ENCODE assay signal across 1 cellular context in the genomic region with DNA sequence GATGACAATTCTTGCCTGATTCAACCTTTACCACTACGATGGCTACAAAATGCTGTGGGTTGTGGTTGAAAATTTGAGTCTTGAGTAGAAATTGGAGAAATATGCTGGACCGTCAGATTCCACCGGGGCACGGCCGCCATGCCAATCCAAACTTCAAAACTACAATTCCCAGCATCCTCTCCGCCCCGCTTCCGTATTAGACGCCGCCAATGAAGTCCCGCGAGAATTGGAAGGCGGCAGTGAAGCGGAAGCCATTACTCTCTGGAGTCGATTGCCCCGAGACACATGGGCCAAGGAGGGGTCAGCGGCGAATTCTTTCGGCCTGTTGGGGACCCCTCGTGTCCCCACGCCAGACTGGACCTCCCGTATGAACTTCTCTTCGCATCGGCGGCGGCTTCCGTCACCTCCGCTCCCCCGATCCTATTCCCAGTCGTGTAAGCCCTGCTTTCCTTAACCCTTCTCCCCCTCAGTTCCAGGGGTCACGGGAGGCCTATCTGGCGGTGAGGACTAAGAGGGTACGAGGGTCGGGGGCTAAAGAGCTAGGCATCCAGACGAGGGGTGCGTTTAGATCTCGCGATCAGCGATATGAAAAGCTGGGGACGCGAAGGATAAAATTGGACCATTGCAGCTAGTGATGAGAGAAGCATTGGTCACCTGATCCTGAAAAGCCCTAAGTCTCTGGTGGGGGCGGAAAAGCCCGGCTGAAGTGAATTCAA.
TF ChIP-seq lines count a peak whose summit lies in the region.

A gene (plus strand): TSS at position 239 of the 716 bp plus-strand sequence. CDS start 15,620 bp downstream, outside the sequence.

TF ChIP-seq in HepG2, 621 proteins besides CTCF, POLR2A, EP300 and RAD21 (continued from another document and continues in another):
- TF ChIP-seq, protein P1, sequence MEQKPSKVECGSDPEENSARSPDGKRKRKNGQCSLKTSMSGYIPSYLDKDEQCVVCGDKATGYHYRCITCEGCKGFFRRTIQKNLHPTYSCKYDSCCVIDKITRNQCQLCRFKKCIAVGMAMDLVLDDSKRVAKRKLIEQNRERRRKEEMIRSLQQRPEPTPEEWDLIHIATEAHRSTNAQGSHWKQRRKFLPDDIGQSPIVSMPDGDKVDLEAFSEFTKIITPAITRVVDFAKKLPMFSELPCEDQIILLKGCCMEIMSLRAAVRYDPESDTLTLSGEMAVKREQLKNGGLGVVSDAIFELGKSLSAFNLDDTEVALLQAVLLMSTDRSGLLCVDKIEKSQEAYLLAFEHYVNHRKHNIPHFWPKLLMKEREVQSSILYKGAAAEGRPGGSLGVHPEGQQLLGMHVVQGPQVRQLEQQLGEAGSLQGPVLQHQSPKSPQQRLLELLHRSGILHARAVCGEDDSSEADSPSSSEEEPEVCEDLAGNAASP (CRISPR knock-in tag; IDR thresholded peaks at IDR 0.05; ENCODE audit: borderline replicate concordance): peak; percentile 62
- TF ChIP-seq ZNF546 (CRISPR knock-in tag; conservative IDR thresholded peaks at IDR 0.05) (peak; percentile 68; the same call in 1 of the 2 replicates), ZNF569 (CRISPR knock-in tag; IDR thresholded peaks at IDR 0.05; ENCODE audit: borderline replicate concordance) (no peak), DR1 (CRISPR knock-in tag; IDR thresholded peaks at IDR 0.05) (peak; percentile 88), XBP1 (CRISPR knock-in tag; IDR thresholded peaks at IDR 0.05) (no peak), NKX3-1 (CRISPR knock-in tag; IDR thresholded peaks at IDR 0.05) (no peak), HDAC2 (CRISPR knock-in tag; IDR thresholded peaks at IDR 0.05) (0 out of 2 replicates have a peak, but pooled peaks have one; percentile 46), ZNF501 (CRISPR knock-in tag; IDR thresholded peaks at IDR 0.05) (peak; percentile 89), SOX5 (CRISPR knock-in tag; IDR thresholded peaks at IDR 0.05; ENCODE audit: borderline replicate concordance) (0 out of 2 replicates have a peak, but pooled peaks have one; percentile 10), PHF20 (CRISPR knock-in tag; IDR thresholded peaks at IDR 0.05) (peak; percentile 85), RBAK (CRISPR knock-in tag; IDR thresholded peaks at IDR 0.05) (no peak), SSRP1 (CRISPR knock-in tag; IDR thresholded peaks at IDR 0.05) (0 out of 2 replicates have a peak, but pooled peaks have one; percentile 65), CCAR2 (optimal IDR thresholded peaks at IDR 0.05; ENCODE audit: low read depth, low read length) (no peak), ZNF615 (CRISPR knock-in tag; IDR thresholded peaks at IDR 0.05; ENCODE audit: borderline replicate concordance) (peak; percentile 92), KAT8 (CRISPR knock-in tag; IDR thresholded peaks at IDR 0.05) (peak; percentile 90), TAF15 (IDR thresholded peaks at IDR 0.05; ENCODE audit: low read depth, low read length, poor library complexity, severe bottlenecking) (no peak), ZSCAN25 (CRISPR knock-in tag; IDR thresholded peaks at IDR 0.05) (no peak), KDM2A (CRISPR knock-in tag; IDR thresholded peaks at IDR 0.05; ENCODE audit: borderline replicate concordance, low read depth) (peak; percentile 91), TEAD3 (CRISPR knock-in tag; optimal IDR thresholded peaks at IDR 0.05; ENCODE audit: borderline replicate concordance) (peak; percentile 41)
- TF ChIP-seq, protein P2, sequence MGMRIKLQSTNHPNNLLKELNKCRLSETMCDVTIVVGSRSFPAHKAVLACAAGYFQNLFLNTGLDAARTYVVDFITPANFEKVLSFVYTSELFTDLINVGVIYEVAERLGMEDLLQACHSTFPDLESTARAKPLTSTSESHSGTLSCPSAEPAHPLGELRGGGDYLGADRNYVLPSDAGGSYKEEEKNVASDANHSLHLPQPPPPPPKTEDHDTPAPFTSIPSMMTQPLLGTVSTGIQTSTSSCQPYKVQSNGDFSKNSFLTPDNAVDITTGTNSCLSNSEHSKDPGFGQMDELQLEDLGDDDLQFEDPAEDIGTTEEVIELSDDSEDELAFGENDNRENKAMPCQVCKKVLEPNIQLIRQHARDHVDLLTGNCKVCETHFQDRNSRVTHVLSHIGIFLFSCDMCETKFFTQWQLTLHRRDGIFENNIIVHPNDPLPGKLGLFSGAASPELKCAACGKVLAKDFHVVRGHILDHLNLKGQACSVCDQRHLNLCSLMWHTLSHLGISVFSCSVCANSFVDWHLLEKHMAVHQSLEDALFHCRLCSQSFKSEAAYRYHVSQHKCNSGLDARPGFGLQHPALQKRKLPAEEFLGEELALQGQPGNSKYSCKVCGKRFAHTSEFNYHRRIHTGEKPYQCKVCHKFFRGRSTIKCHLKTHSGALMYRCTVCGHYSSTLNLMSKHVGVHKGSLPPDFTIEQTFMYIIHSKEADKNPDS (CRISPR knock-in tag; IDR thresholded peaks at IDR 0.05): no peak
- TF ChIP-seq, protein P3, sequence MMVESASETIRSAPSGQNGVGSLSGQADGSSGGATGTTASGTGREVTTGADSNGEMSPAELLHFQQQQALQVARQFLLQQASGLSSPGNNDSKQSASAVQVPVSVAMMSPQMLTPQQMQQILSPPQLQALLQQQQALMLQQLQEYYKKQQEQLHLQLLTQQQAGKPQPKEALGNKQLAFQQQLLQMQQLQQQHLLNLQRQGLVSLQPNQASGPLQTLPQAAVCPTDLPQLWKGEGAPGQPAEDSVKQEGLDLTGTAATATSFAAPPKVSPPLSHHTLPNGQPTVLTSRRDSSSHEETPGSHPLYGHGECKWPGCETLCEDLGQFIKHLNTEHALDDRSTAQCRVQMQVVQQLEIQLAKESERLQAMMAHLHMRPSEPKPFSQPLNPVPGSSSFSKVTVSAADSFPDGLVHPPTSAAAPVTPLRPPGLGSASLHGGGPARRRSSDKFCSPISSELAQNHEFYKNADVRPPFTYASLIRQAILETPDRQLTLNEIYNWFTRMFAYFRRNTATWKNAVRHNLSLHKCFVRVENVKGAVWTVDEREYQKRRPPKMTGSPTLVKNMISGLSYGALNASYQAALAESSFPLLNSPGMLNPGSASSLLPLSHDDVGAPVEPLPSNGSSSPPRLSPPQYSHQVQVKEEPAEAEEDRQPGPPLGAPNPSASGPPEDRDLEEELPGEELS (CRISPR knock-in tag; IDR thresholded peaks at IDR 0.05): no peak
- TF ChIP-seq, protein P4, sequence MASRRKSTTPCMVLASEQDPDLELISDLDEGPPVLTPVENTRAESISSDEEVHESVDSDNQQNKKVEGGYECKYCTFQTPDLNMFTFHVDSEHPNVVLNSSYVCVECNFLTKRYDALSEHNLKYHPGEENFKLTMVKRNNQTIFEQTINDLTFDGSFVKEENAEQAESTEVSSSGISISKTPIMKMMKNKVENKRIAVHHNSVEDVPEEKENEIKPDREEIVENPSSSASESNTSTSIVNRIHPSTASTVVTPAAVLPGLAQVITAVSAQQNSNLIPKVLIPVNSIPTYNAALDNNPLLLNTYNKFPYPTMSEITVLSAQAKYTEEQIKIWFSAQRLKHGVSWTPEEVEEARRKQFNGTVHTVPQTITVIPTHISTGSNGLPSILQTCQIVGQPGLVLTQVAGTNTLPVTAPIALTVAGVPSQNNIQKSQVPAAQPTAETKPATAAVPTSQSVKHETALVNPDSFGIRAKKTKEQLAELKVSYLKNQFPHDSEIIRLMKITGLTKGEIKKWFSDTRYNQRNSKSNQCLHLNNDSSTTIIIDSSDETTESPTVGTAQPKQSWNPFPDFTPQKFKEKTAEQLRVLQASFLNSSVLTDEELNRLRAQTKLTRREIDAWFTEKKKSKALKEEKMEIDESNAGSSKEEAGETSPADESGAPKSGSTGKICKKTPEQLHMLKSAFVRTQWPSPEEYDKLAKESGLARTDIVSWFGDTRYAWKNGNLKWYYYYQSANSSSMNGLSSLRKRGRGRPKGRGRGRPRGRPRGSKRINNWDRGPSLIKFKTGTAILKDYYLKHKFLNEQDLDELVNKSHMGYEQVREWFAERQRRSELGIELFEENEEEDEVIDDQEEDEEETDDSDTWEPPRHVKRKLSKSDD (CRISPR knock-in tag; IDR thresholded peaks at IDR 0.05; ENCODE audit: low read depth): peak; percentile 34; the same call in 1 of the 2 replicates
- TF ChIP-seq, protein P5, sequence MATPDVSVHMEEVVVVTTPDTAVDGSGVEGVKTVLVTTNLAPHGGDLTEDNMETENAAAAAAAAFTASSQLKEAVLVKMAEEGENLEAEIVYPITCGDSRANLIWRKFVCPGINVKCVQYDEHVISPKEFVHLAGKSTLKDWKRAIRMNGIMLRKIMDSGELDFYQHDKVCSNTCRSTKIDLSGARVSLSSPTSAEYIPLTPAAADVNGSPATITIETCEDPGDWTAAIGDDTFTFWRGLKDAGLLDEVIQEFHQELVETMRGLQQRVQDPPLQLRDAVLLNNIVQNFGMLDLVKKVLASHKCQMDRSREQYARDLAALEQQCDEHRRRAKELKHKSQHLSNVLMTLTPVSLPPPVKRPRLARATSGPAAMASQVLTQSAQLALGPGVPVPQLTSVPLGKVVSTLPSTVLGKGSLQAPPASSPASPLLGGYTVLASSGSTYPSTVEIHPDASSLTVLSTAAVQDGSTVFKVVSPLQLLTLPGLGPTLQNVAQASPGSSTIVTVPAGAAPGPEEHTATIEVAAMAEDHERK (CRISPR knock-in tag; IDR thresholded peaks at IDR 0.05; ENCODE audit: low read depth): peak; percentile 79
- TF ChIP-seq, protein P6, sequence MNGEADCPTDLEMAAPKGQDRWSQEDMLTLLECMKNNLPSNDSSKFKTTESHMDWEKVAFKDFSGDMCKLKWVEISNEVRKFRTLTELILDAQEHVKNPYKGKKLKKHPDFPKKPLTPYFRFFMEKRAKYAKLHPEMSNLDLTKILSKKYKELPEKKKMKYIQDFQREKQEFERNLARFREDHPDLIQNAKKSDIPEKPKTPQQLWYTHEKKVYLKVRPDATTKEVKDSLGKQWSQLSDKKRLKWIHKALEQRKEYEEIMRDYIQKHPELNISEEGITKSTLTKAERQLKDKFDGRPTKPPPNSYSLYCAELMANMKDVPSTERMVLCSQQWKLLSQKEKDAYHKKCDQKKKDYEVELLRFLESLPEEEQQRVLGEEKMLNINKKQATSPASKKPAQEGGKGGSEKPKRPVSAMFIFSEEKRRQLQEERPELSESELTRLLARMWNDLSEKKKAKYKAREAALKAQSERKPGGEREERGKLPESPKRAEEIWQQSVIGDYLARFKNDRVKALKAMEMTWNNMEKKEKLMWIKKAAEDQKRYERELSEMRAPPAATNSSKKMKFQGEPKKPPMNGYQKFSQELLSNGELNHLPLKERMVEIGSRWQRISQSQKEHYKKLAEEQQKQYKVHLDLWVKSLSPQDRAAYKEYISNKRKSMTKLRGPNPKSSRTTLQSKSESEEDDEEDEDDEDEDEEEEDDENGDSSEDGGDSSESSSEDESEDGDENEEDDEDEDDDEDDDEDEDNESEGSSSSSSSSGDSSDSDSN (CRISPR knock-in tag; IDR thresholded peaks at IDR 0.05): peak; percentile 66
- TF ChIP-seq, protein P7, sequence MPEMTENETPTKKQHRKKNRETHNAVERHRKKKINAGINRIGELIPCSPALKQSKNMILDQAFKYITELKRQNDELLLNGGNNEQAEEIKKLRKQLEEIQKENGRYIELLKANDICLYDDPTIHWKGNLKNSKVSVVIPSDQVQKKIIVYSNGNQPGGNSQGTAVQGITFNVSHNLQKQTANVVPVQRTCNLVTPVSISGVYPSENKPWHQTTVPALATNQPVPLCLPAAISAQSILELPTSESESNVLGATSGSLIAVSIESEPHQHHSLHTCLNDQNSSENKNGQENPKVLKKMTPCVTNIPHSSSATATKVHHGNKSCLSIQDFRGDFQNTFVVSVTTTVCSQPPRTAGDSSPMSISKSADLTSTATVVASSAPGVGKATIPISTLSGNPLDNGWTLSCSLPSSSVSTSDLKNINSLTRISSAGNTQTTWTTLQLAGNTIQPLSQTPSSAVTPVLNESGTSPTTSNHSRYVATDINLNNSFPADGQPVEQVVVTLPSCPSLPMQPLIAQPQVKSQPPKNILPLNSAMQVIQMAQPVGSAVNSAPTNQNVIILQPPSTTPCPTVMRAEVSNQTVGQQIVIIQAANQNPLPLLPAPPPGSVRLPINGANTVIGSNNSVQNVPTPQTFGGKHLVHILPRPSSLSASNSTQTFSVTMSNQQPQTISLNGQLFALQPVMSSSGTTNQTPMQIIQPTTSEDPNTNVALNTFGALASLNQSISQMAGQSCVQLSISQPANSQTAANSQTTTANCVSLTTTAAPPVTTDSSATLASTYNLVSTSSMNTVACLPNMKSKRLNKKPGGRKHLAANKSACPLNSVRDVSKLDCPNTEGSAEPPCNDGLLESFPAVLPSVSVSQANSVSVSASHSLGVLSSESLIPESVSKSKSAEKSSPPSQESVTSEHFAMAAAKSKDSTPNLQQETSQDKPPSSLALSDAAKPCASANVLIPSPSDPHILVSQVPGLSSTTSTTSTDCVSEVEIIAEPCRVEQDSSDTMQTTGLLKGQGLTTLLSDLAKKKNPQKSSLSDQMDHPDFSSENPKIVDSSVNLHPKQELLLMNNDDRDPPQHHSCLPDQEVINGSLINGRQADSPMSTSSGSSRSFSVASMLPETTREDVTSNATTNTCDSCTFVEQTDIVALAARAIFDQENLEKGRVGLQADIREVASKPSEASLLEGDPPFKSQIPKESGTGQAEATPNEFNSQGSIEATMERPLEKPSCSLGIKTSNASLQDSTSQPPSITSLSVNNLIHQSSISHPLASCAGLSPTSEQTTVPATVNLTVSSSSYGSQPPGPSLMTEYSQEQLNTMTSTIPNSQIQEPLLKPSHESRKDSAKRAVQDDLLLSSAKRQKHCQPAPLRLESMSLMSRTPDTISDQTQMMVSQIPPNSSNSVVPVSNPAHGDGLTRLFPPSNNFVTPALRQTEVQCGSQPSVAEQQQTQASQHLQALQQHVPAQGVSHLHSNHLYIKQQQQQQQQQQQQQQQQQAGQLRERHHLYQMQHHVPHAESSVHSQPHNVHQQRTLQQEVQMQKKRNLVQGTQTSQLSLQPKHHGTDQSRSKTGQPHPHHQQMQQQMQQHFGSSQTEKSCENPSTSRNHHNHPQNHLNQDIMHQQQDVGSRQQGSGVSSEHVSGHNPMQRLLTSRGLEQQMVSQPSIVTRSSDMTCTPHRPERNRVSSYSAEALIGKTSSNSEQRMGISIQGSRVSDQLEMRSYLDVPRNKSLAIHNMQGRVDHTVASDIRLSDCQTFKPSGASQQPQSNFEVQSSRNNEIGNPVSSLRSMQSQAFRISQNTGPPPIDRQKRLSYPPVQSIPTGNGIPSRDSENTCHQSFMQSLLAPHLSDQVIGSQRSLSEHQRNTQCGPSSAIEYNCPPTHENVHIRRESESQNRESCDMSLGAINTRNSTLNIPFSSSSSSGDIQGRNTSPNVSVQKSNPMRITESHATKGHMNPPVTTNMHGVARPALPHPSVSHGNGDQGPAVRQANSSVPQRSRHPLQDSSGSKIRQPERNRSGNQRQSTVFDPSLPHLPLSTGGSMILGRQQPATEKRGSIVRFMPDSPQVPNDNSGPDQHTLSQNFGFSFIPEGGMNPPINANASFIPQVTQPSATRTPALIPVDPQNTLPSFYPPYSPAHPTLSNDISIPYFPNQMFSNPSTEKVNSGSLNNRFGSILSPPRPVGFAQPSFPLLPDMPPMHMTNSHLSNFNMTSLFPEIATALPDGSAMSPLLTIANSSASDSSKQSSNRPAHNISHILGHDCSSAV (CRISPR knock-in tag; IDR thresholded peaks at IDR 0.05; ENCODE audit: borderline replicate concordance): no peak
- TF ChIP-seq, protein P8, sequence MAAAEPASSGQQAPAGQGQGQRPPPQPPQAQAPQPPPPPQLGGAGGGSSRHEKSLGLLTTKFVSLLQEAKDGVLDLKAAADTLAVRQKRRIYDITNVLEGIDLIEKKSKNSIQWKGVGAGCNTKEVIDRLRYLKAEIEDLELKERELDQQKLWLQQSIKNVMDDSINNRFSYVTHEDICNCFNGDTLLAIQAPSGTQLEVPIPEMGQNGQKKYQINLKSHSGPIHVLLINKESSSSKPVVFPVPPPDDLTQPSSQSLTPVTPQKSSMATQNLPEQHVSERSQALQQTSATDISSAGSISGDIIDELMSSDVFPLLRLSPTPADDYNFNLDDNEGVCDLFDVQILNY (CRISPR knock-in tag; conservative IDR thresholded peaks at IDR 0.05): no peak
- TF ChIP-seq, protein P9, sequence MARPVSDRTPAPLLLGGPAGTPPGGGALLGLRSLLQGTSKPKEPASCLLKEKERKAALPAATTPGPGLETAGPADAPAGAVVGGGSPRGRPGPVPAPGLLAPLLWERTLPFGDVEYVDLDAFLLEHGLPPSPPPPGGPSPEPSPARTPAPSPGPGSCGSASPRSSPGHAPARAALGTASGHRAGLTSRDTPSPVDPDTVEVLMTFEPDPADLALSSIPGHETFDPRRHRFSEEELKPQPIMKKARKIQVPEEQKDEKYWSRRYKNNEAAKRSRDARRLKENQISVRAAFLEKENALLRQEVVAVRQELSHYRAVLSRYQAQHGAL (CRISPR knock-in tag; IDR thresholded peaks at IDR 0.05; ENCODE audit: not compliant biosample characterization): no peak
